ENCODE assay signal across 8 cellular contexts in genomic region chrX:129249563-129249962, GRCh38.
"Had no signal": no experiment of that assay in that cellular context is flagged by ENCODE, and none has a peak within 500 bp of the region (broad histone marks: within the 10 kb centered on the region; RNA-seq: fewer than 3 reads in every experiment).

No MANE protein-coding gene starts in this region.

- H3K4me2 ChIP-seq: GM23338, KMS-11 had no signal

- H3K4me3 ChIP-seq: GM23338 had no signal

- H3K4me1 Mint-ChIP-seq: GM23338, H9 had no signal

- DNase-seq: H9, HCEC 1CT, KBM-7 had no signal

- FAIRE-seq: H1, H54, HTR-8/SVneo had no signal

- H3K9ac ChIP-seq: KMS-11 had no signal

- H3K4me3 Mint-ChIP-seq: GM23338, H9 had no signal

- ATAC-seq: GM23338 had no signal

- H3K27ac ChIP-seq: KMS-11 had no signal

- H2AFZ ChIP-seq: GM23338 had no signal

- H3K27ac Mint-ChIP-seq: GM23338, H9 had no signal
